Comparison of ENCODE assay signal across 13 cellular contexts in the genomic region with DNA sequence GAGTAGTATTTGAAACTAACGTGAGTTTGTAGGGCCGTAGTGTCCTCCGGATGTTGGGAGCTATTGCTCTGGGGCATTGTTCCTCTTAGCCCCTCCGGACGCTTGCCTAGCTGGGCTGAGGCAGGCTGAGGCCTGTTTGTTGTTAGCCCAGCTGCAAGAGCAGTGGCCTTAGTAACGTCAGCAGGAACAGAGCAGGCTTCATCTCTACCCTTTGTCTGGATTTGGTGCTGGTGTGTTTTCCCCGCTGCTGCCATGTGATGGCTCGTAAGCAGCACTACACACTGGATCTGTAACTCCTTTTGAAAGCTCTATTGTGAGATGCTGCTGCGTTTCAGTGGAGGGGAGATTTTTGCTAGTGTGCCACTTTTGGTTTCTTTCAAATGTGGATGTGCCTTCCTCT. TPM values are rescaled to one million over a fixed set of nuclear protein-coding genes. Genes with fewer than 3 reads are reported as not detected.
DNase-seq lines count a peak whose midpoint lies in the region; ATAC-seq, FAIRE-seq and TF ChIP-seq lines count a peak whose summit lies in the region.
"Had no signal": no experiment of that assay in that cellular context is flagged by ENCODE, and none has a peak within 500 bp of the region (broad histone marks: within the 10 kb centered on the region; RNA-seq: fewer than 3 reads in every experiment).

No MANE protein-coding gene starts in this region.

- TF ChIP-seq POLR2A in GM12891 (IDR thresholded peaks at IDR 0.05; ENCODE audit: low read depth, low read length): no peak

- H3K4me1 ChIP-seq in endodermal cell (ENCODE audit: control insufficient read depth, insufficient read depth, low read length): no peaks in the 10 kb centered on the region

- no peak overlapping the region for H3K4me3 ChIP-seq in endodermal cell (ENCODE audit: low read length)

- H3K27ac ChIP-seq in endodermal cell (ENCODE audit: low read depth, low read length): peak overlapping the region; percentile 20

- no peak overlapping the region for H3K4me3 Mint-ChIP-seq in endodermal cell
- H3K4me3 Mint-ChIP-seq: activated CD4-positive, alpha-beta T cell treated with anti-CD3 and anti-CD28 coated beads for 36 hours; activated naive CD8-positive, alpha-beta T cell treated with anti-CD3 and anti-CD28 coated beads, Interleukin-2, amount 50 U/mL, for 24 hours; stimulated activated naive CD8-positive, alpha-beta T cell treated with anti-CD3 and anti-CD28 coated beads, Interleukin-15, Interleukin-2, amounts not matched to agents 100 ng/mL and 50 ng/mL, for 24 hours had no signal

- DNase-seq in DMS153 (lab: John Stamatoyannopoulos, UW): peak; percentile 97
- DNase-seq in NCI-H526 treated with DMSO at 0.1 percent for 48 hours (lab: John Stamatoyannopoulos, UW): peak; percentile 97
- peak; percentile 67 for DNase-seq in endodermal cell
- peak; percentile 77 for DNase-seq in middle frontal gyrus (ENCODE audit: extremely low spot score, low spot score)
- DNase-seq in NCI-H446 (lab: John Stamatoyannopoulos, UW): no peak
- DNase-seq in GM12891 (ENCODE audit: insufficient read length, low spot score): no peak
- DNase-seq in activated CD4-positive, alpha-beta T cell treated with anti-CD3 and anti-CD28 coated beads for 4 hours: no peak
- DNase-seq: activated CD4-positive, alpha-beta T cell treated with anti-CD3 and anti-CD28 coated beads for 36 hours; activated naive CD8-positive, alpha-beta T cell treated with anti-CD3 and anti-CD28 coated beads, Interleukin-2, amount 50 U/mL, for 24 hours; HCEC 1CT; NK-92 treated with Interleukin-12 subunit alpha and Interleukin-12 subunit beta, amount 100 ng/mL, for 24 hours had no signal

- no peak overlapping the region for H3K9ac ChIP-seq in endodermal cell (ENCODE audit: extremely low read depth, low read length, poor library complexity, severe bottlenecking)

- no peaks in the 10 kb centered on the region for H3K36me3 ChIP-seq in endodermal cell (ENCODE audit: control insufficient read depth, insufficient read depth, low read length)

- no peak for TF ChIP-seq CTCF in endodermal cell (conservative IDR thresholded peaks at IDR 0.05)

- ATAC-seq in GM19463 (IDR thresholded peaks at IDR 0.05; ENCODE audit: unreplicated experiment): no peak
- ATAC-seq: activated CD4-positive, alpha-beta T cell treated with anti-CD3 and anti-CD28 coated beads for 36 hours; activated naive CD8-positive, alpha-beta T cell treated with anti-CD3 and anti-CD28 coated beads, Interleukin-2, amount 50 U/mL, for 24 hours had no signal

- no peaks in the 10 kb centered on the region for H3K4me1 Mint-ChIP-seq in endodermal cell

- FAIRE-seq in GM12891 (lab: Jason Lieb, UNC): no peak

- no peaks in the 10 kb centered on the region for H3K36me3 Mint-ChIP-seq in endodermal cell (ENCODE audit: low read depth)

- H3K27me3 ChIP-seq in endodermal cell (ENCODE audit: control insufficient read depth, insufficient read depth, low read length, poor library complexity, severe bottlenecking): no peaks in the 10 kb centered on the region

- H3K9me3 ChIP-seq in endodermal cell (ENCODE audit: control insufficient read depth, low read length): no peaks in the 10 kb centered on the region

- no peaks in the 10 kb centered on the region for H3K27me3 Mint-ChIP-seq in endodermal cell (ENCODE audit: insufficient read depth)
- H3K27me3 Mint-ChIP-seq: activated CD4-positive, alpha-beta T cell treated with anti-CD3 and anti-CD28 coated beads for 36 hours; stimulated activated naive CD8-positive, alpha-beta T cell treated with anti-CD3 and anti-CD28 coated beads, Interleukin-15, Interleukin-2, amounts not matched to agents 100 ng/mL and 50 ng/mL, for 24 hours had no signal

- H3K9me3 Mint-ChIP-seq in endodermal cell: peaks cover 3% of the 10 kb centered on the region
- H3K9me3 Mint-ChIP-seq: activated naive CD8-positive, alpha-beta T cell treated with anti-CD3 and anti-CD28 coated beads, Interleukin-2, amount 50 U/mL, for 24 hours; stimulated activated naive CD8-positive, alpha-beta T cell treated with anti-CD3 and anti-CD28 coated beads, Interleukin-15, Interleukin-2, amounts not matched to agents 100 ng/mL and 50 ng/mL, for 24 hours had no signal

- H3K27ac Mint-ChIP-seq in endodermal cell: peak overlapping the region; percentile 27
- H3K27ac Mint-ChIP-seq: activated CD4-positive, alpha-beta T cell treated with anti-CD3 and anti-CD28 coated beads for 36 hours; activated naive CD8-positive, alpha-beta T cell treated with anti-CD3 and anti-CD28 coated beads, Interleukin-2, amount 50 U/mL, for 24 hours; stimulated activated naive CD8-positive, alpha-beta T cell treated with anti-CD3 and anti-CD28 coated beads, Interleukin-15, Interleukin-2, amounts not matched to agents 100 ng/mL and 50 ng/mL, for 24 hours had no signal

- WGBS in endodermal cell (ENCODE audit: insufficient coverage in 1 of 2, insufficient read length in 1 of 2), 2 experiments: 60 to 68% methylated on average over 3 to 9 of the region's 9 CpGs

TF ChIP-seq in GM12891, 5 proteins besides CTCF, POLR2A, EP300 and RAD21:
- no peak for TF ChIP-seq POLR2AphosphoS5 (IDR thresholded peaks at IDR 0.05; ENCODE audit: low read depth, low read length)
- TF ChIP-seq POU2F2 (IDR thresholded peaks at IDR 0.05; ENCODE audit: low read depth, low read length): no peak
- no peak for TF ChIP-seq TAF1 (IDR thresholded peaks at IDR 0.05; ENCODE audit: low read depth, low read length)
- no peak for TF ChIP-seq PAX5 (IDR thresholded peaks at IDR 0.05; ENCODE audit: insufficient read depth, low read length, severe bottlenecking)
- no peak for TF ChIP-seq SPI1 (IDR thresholded peaks at IDR 0.05; ENCODE audit: low read depth, low read length)

RNA-seq across cellular contexts. Expression of a gene that starts 57.7 kb away (rescaled TPM):
- 1 to 10 TPM in 1 of 2 donors, under 1 TPM in 1; 0.53 to 1.8 TPM for total RNA-seq in endodermal cell
- 1.3 TPM for polyA plus RNA-seq in endodermal cell (2013, experiment 1 of 2)
- 1.2 TPM for polyA plus RNA-seq in endodermal cell (2013, experiment 2 of 2)
- 0.06 TPM for polyA plus RNA-seq in GM12891 (2012; ENCODE audit: low read depth, missing spikeins)

Comparison
In these comparisons a context has a peak if more than half of its experiments do, and no peak if none do; other contexts are left out.
1. DNase-seq: peak in DMS153 (single experiment), NCI-H526 treated with DMSO at 0.1 percent for 48 hours (single experiment), endodermal cell (single experiment) and middle frontal gyrus (single experiment); none in NCI-H446 (0 of 2), GM12891 (single experiment) and activated CD4-positive, alpha-beta T cell treated with anti-CD3 and anti-CD28 coated beads for 4 hours (0 of 2).